ENCODE assay signal across 7 cellular contexts in the genomic region with DNA sequence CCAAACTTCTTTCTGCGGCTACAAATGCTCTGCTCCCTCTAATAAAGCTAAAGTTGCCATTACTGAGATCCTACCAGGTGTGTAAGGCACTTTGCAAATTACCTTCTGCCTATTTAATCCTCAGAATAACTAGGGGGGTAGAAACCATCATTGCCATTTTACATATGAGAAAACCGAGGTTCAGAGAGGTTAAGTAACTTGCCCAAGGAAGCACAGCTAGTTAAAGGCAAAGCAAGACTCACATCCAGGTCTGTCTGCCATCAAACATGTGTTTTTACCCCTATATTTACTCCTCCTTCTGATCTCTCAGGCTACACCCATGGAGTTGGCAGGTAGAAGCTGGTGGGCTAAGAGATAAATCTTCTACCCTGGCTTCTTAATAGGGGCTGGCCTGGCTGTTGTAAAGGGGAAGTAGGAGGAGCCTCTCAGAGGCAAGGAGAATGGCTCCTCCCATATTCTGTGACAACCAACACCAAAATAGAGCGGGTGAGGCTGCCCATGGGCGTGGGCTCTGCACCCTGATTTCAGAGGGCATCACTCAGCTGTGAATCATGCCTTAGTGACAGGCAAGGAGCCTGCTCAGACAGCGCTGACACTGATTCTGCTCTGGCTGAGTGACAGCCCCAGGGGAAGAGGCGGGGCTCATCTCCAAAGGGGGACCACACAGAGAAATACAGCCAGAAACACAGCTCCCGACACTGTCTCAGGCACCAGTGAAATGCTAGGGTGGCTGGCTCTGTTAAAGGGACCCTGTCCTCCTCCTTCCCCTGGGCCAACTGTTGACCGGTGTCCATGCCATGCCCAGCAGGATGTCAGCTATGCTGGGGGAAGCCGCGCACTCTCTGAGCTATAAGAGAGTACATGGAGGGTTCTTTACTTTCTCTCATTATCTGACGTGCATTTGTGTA.
A peak's percentile ranks its signal among the peaks of the same experiment; 100 is the strongest.
DNase-seq lines count a peak whose midpoint lies in the region; ATAC-seq and TF ChIP-seq lines count a peak whose summit lies in the region.

No MANE protein-coding gene starts in this region.

- no peak for TF ChIP-seq CTCF in cardiac muscle cell (IDR thresholded peaks at IDR 0.05; ENCODE audit: low read depth, low read length)

- no peaks in the 10 kb centered on the region for H3K27me3 ChIP-seq in cardiac muscle cell

- no peaks in the 10 kb centered on the region for H3K9me3 ChIP-seq in cardiac muscle cell (ENCODE audit: low read depth)

- ATAC-seq in HG03097 (IDR thresholded peaks at IDR 0.05; ENCODE audit: low FRiP score, unreplicated experiment), result peak; percentile 83

- peak overlapping the region; percentile 57 for H3K27ac ChIP-seq in cardiac muscle cell

- no peak overlapping the region for H3K4me3 ChIP-seq in cardiac muscle cell
- peak overlapping the region; percentile 23 for H3K4me3 ChIP-seq in skeletal muscle cell (ENCODE audit: low read depth, low read length)

- H3K36me3 ChIP-seq in cardiac muscle cell, result no peaks in the 10 kb centered on the region

- DNase-seq in GM19238 (ENCODE audit: insufficient read length, low spot score) (peak; percentile 41), RPMI8226 (peak; percentile 36), cardiac muscle cell (ENCODE audit: low read depth in 1 of 2, low spot score in 1 of 2) (no peak), skeletal muscle cell (ENCODE audit: low read depth) (no peak), NCI-H2029 (lab: John Stamatoyannopoulos, UW) (no peak)
- peak; percentile 54 for DNase-seq in activated effector memory CD4-positive, alpha-beta T cell treated with Interleukin-2 at 50 U/mL for 16 hours

- H3K4me1 ChIP-seq in cardiac muscle cell (ENCODE audit: low read depth), result peaks cover 37% of the 10 kb centered on the region

Comparison
In these comparisons a context has a peak if more than half of its experiments do, and no peak if none do; other contexts are left out.
1. DNase-seq: peak in GM19238 (single experiment), RPMI8226 (single experiment) and activated effector memory CD4-positive, alpha-beta T cell treated with Interleukin-2 at 50 U/mL for 16 hours (single experiment); none in cardiac muscle cell (0 of 2), skeletal muscle cell (single experiment) and NCI-H2029 (single experiment).